Comparison of ENCODE assay signal across 8 cellular contexts in genomic region chr2:170928824-170929685, GRCh38. TPM values are rescaled to one million over a fixed set of nuclear protein-coding genes. Genes with fewer than 3 reads are reported as not detected.
DNase-seq lines count a peak whose midpoint lies in the region; ATAC-seq lines count a peak whose summit lies in the region.

TSS of gene GORASP2 (plus strand) at chr2:170929253. CDS start at chr2:170929341, 88 bp downstream.

- peak within 1 kb of the TSS; percentile 91 to 94 (median 92) for H3K27ac Mint-ChIP-seq in IgD-negative memory B cell

- peaks cover 19% of the 10 kb centered on the region for H3K4me1 ChIP-seq in mononuclear cell (ENCODE audit: insufficient read depth, low read length)

- H3K4me3 ChIP-seq in mononuclear cell (ENCODE audit: low read length): peak within 1 kb of the TSS; percentile 81

- no peaks in the 10 kb centered on the region for H3K27me3 ChIP-seq in mononuclear cell (ENCODE audit: insufficient read depth, low read length)

- H3K9me3 Mint-ChIP-seq in IgD-negative memory B cell: peaks cover 0 to 2% (median 0%) of the 10 kb centered on the region in 3 donors

- H3K4me1 Mint-ChIP-seq in IgD-negative memory B cell: peaks cover 22 to 29% (median 25%) of the 10 kb centered on the region in 3 donors

- no peaks in the 10 kb centered on the region for H3K27me3 Mint-ChIP-seq in IgD-negative memory B cell

- H3K9me3 ChIP-seq in mononuclear cell (ENCODE audit: low read depth, low read length): no peaks in the 10 kb centered on the region

- peak within 1 kb of the TSS; percentile 88 to 96 (median 94) for H3K4me3 Mint-ChIP-seq in IgD-negative memory B cell

- H3K36me3 Mint-ChIP-seq in IgD-negative memory B cell: no peaks in the 10 kb centered on the region

- peak; percentile 90 for ATAC-seq in GM21529 (IDR thresholded peaks at IDR 0.05; ENCODE audit: unreplicated experiment)

- DNase-seq in DMS153 treated with DMSO at 0.1 percent for 48 hours (lab: John Stamatoyannopoulos, UW; ENCODE audit: unreplicated experiment): peak; percentile 99
- DNase-seq in OCI-M1 (lab: John Stamatoyannopoulos, UW): peak; percentile 99
- DNase-seq in activated T-cell treated with anti-CD3 and anti-CD28 coated beads for 24 hours (ENCODE audit: low read depth): peak; percentile 97
- DNase-seq in epidermal melanocyte (ENCODE audit: insufficient read length, low spot score): peak; percentile 98
- DNase-seq in stimulated activated CD8-positive, alpha-beta memory T cell treated with anti-CD3 and anti-CD28 coated beads, Interleukin-4, amount 100 ng/mL, for 1 hour (ENCODE audit: low read depth in 2 of 2, low spot score in 1 of 2): peak; percentile 87 to 93

RNA-seq across cellular contexts. Expression of gene GORASP2, which starts in this region (rescaled TPM):
- polyA plus RNA-seq in IgD-negative memory B cell: 74.1 TPM
- 40.7 TPM for total RNA-seq in mononuclear cell

Comparison
In these comparisons a context has a peak if more than half of its experiments do, and no peak if none do; other contexts are left out.
1. Peak in every context shown above with its lines: DNase-seq, ATAC-seq and H3K4me3 ChIP-seq.